ENCODE assay signal across 8 cellular contexts in the genomic region with DNA sequence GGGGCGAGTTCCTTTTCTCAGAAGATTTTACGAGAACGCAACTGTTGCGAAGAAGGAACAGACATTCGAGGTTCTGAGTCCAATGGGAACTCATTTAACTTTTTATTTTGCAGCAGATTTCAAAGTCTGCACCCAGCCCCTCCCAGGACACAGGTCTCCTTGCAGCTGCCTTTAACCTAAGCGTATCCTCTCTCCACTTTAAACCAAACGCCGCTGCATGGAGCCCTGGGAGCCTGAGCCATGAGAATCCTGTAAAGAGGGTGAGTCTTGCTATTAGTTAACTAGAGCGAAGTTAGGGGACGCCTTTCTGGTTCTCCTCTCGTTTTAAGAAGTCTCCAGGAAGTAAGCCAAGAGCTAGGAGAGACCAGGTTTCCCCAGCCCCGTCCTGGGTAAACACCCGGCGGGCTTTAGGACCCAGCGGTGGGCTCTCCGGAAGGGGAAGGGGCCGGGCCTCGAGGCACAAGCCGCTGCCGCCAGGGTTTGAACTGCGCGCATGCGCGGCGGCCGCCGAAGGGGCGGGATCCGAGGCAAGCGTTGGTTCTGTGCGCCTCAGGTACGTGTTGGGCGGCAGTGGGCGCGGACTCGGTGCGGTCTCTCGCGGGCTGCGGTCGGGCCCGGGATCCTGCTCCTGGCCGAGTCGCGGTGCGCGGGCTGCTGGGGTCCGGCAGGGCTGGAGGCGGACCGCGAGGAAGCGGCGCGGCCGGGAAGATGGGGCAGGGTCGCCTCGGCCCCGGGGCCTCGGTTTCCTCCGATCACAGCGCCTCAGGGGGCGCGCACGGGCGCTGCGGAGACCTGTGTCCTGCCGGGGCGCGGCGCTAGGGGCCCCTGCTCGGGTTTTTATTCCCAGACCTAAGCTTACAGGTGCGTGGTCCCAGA. TPM values are rescaled to one million over a fixed set of nuclear protein-coding genes. Genes with fewer than 3 reads are reported as not detected.
A peak's percentile ranks its signal among the peaks of the same experiment; 100 is the strongest.
DNase-seq lines count a peak whose midpoint lies in the region; ATAC-seq and TF ChIP-seq lines count a peak whose summit lies in the region.

TDP1 (plus strand) TSS at position 510 of the 876 bp plus-strand sequence. CDS start 7,188 bp downstream, outside the sequence.

- H3K36me3 ChIP-seq in thymus (ENCODE audit: control insufficient read depth, insufficient read depth): peaks cover 16% of the 10 kb centered on the region

- no peak for TF ChIP-seq CTCF in GM10248 (IDR thresholded peaks at IDR 0.05; ENCODE audit: control extremely low read depth, extremely low read depth, low read depth, missing control alignments)
- TF ChIP-seq CTCF in osteocyte (IDR thresholded peaks at IDR 0.05): no peak

- no peaks in the 10 kb centered on the region for H3K27me3 Mint-ChIP-seq in activated naive CD8-positive, alpha-beta T cell
- H3K27me3 Mint-ChIP-seq in osteocyte (ENCODE audit: unreplicated experiment): no peaks in the 10 kb centered on the region

- peak within 1 kb of the TSS; percentile 85 for H3K4me3 ChIP-seq in thymus (ENCODE audit: low read length)

- H3K9me3 ChIP-seq in thymus (ENCODE audit: control insufficient read depth): peaks cover 2% of the 10 kb centered on the region

- peak; percentile 60 for ATAC-seq in HG02610 (IDR thresholded peaks at IDR 0.05; ENCODE audit: unreplicated experiment)

- CTCF ChIA-PET in GM10248 (lab: Yijun Ruan, JAX): interaction anchor here (1.1 to 6.4 kb wide), 5 partner anchors 17 to 104 kb away, joined by 3 to 55 read pairs (median 12); no protein-coding TSS in a partner anchor

- H3K27ac ChIP-seq in thymus (ENCODE audit: low read depth): peak within 1 kb of the TSS; percentile 98

- peak within 1 kb of the TSS; percentile 96 for H3K27ac Mint-ChIP-seq in activated naive CD8-positive, alpha-beta T cell
- peak within 1 kb of the TSS; percentile 98 for H3K27ac Mint-ChIP-seq in osteocyte (ENCODE audit: unreplicated experiment)

- H3K9me3 Mint-ChIP-seq in activated naive CD8-positive, alpha-beta T cell (ENCODE audit: low read depth): no peaks in the 10 kb centered on the region
- H3K9me3 Mint-ChIP-seq in osteocyte (ENCODE audit: unreplicated experiment): no peaks in the 10 kb centered on the region

- H3K36me3 Mint-ChIP-seq in activated naive CD8-positive, alpha-beta T cell: peaks cover 7% of the 10 kb centered on the region
- no peaks in the 10 kb centered on the region for H3K36me3 Mint-ChIP-seq in osteocyte (ENCODE audit: unreplicated experiment)

- POLR2A ChIA-PET in GM10248 (lab: Yijun Ruan, JAX): interaction anchor here (0.6 to 0.7 kb wide), 2 partner anchors 11 to 20 kb away, joined by 5 to 6 read pairs; no protein-coding TSS in a partner anchor

- H3K27me3 ChIP-seq in thymus (ENCODE audit: control insufficient read depth, insufficient read depth): no peaks in the 10 kb centered on the region

- whole genome bisulfite sequencing in thymus: under 1% methylated on average over 72 of the region's 72 CpGs

- peaks cover 19% of the 10 kb centered on the region for H3K4me1 ChIP-seq in thymus (ENCODE audit: control insufficient read depth, insufficient read depth, low read length)

- DNase-seq in GM10248 (ENCODE audit: extremely low spot score) (peak; percentile 95), NCI-H1092 treated with DMSO at 0.1 percent for 48 hours (lab: John Stamatoyannopoulos, UW) (peak; percentile 95), SKM-1 (lab: John Stamatoyannopoulos, UW; ENCODE audit: unreplicated experiment) (peak; percentile 72), glomerular visceral epithelial cell (ENCODE audit: extremely low spot score) (peak; percentile 98), osteocyte (ENCODE audit: extremely low spot score, unreplicated experiment) (peak; percentile 98)

- H3K4me1 Mint-ChIP-seq in activated naive CD8-positive, alpha-beta T cell (ENCODE audit: low read depth): peaks cover 55% of the 10 kb centered on the region
- peaks cover 24% of the 10 kb centered on the region for H3K4me1 Mint-ChIP-seq in osteocyte (ENCODE audit: unreplicated experiment)

- H3K4me3 Mint-ChIP-seq in activated naive CD8-positive, alpha-beta T cell: peak within 1 kb of the TSS; percentile 98
- H3K4me3 Mint-ChIP-seq in osteocyte (ENCODE audit: unreplicated experiment): peak within 1 kb of the TSS; percentile 96

RNA-seq across cellular contexts. Expression of gene TDP1, which starts in this region (rescaled TPM):
- total RNA-seq in osteocyte: 17.9 and 18.6 TPM in 2 replicates
- 12.5 TPM for polyA plus RNA-seq in thymus

Comparison
In these comparisons a context has a peak if more than half of its experiments do, and no peak if none do; other contexts are left out.
1. Peak in every context shown above with its lines: DNase-seq, ATAC-seq, H3K4me3 ChIP-seq and H3K27ac ChIP-seq.